ENCODE assay signal across 27 cellular contexts in genomic region chr4:40347472-40347871, GRCh38.
DNase-seq lines count a peak whose midpoint lies in the region; TF ChIP-seq lines count a peak whose summit lies in the region.
"Had no signal": no experiment of that assay in that cellular context is flagged by ENCODE, and none has a peak within 500 bp of the region (broad histone marks: within the 10 kb centered on the region; RNA-seq: fewer than 3 reads in every experiment).

No MANE protein-coding gene starts in this region.

- no peak for TF ChIP-seq CTCF in HEK293 (tag by site-specific recombination; IDR thresholded peaks at IDR 0.05)

- H3K4me3 ChIP-seq in HEK293 (ENCODE audit: low read depth, low read length): no peak overlapping the region
- H3K4me3 ChIP-seq: A549; BLaER1; BLaER1 treated with 17β-estradiol and CSF1 and Interleukin-3, amounts not matched to agents 10 nM and 100 nM had no signal

- no peaks in the 10 kb centered on the region for H3K9me3 ChIP-seq in HEK293 (ENCODE audit: control insufficient read depth, insufficient read depth, low read depth, low read length)
- H3K9me3 ChIP-seq: A549, BE2C, Caco-2 had no signal

- CTCF ChIA-PET in HEK293 (lab: Yijun Ruan, JAX): no interaction called here

- no peaks in the 10 kb centered on the region for H3K36me3 ChIP-seq in HEK293 (ENCODE audit: control insufficient read depth in 2 of 2, insufficient read depth in 1 of 2, low read length in 2 of 2)
- H3K36me3 ChIP-seq: BE2C; BLaER1; BLaER1 treated with 17β-estradiol and CSF1 and Interleukin-3, amounts not matched to agents 10 nM and 100 nM had no signal

- H3K4me1 ChIP-seq in HEK293 (ENCODE audit: control insufficient read depth, insufficient read depth, low read length): no peaks in the 10 kb centered on the region
- H3K4me1 ChIP-seq: BE2C, Caco-2 had no signal

- no peak for DNase-seq in NCI-H1417 (lab: John Stamatoyannopoulos, UW)
- DNase-seq: 8988T; ACHN; AML-193; BE2C; C1 segment of cervical spinal cord; Caco-2; Calu3; CD4-positive, alpha-beta memory T cell; CD4-positive, alpha-beta T cell; CD4-positive, CD25-positive, alpha-beta regulatory T cell; CD8-positive, alpha-beta memory T cell; CD8-positive, alpha-beta T cell; COR-L47; DMS 273 treated with DMSO at 0.1 percent for 48 hours; DMS153; DMS53; DMS79; DMS79 treated with DMSO at 0.1 percent for 48 hours; DND-41; EL had no signal

- no peak overlapping the region for H3K27ac ChIP-seq in HEK293 (ENCODE audit: extremely low read depth, low read depth, low read length)
- H3K27ac ChIP-seq: 22Rv1; A549; BLaER1; BLaER1 treated with 17β-estradiol and CSF1 and Interleukin-3, amounts not matched to agents 10 nM and 100 nM; C4-2B had no signal

- POLR2A ChIA-PET in HEK293 (lab: Yijun Ruan, JAX): no interaction called here

TF ChIP-seq in HEK293, 187 proteins besides CTCF, POLR2A, EP300 and RAD21:
- TF ChIP-seq MYNN (tag by site-specific recombination; IDR thresholded peaks at IDR 0.05; ENCODE audit: borderline replicate concordance): no peak
- TF ChIP-seq ZNF529 (tag by site-specific recombination; IDR thresholded peaks at IDR 0.05; ENCODE audit: insufficient replicate concordance): peak; percentile 98
